In genomic region chr1:31830511-31830910, GRCh38 we compare ENCODE assay signal across 1 cellular context.
A peak's percentile ranks its signal among the peaks of the same experiment; 100 is the strongest.
TF ChIP-seq lines count a peak whose summit lies in the region.

No MANE protein-coding gene starts in this region.

TF ChIP-seq in HepG2, 621 proteins besides CTCF, POLR2A, EP300 and RAD21 (continued from another document):
- TF ChIP-seq NFE2L2 (IDR thresholded peaks at IDR 0.05; ENCODE audit: low read length) (no peak), TGIF2 (CRISPR knock-in tag; IDR thresholded peaks at IDR 0.05) (no peak), ZFYVE20 (CRISPR knock-in tag; IDR thresholded peaks at IDR 0.05; ENCODE audit: borderline replicate concordance, low read depth) (no peak), ZFP91 (CRISPR knock-in tag; IDR thresholded peaks at IDR 0.05; ENCODE audit: borderline replicate concordance) (0 out of 2 replicates have a peak, but pooled peaks have one; percentile 24), EHMT2 (IDR thresholded peaks at IDR 0.05; ENCODE audit: borderline replicate concordance, low read depth, low read length) (no peak), CBX1 (IDR thresholded peaks at IDR 0.05; ENCODE audit: low read depth) (no peak)
